ENCODE assay signal across 10 cellular contexts in the genomic region with DNA sequence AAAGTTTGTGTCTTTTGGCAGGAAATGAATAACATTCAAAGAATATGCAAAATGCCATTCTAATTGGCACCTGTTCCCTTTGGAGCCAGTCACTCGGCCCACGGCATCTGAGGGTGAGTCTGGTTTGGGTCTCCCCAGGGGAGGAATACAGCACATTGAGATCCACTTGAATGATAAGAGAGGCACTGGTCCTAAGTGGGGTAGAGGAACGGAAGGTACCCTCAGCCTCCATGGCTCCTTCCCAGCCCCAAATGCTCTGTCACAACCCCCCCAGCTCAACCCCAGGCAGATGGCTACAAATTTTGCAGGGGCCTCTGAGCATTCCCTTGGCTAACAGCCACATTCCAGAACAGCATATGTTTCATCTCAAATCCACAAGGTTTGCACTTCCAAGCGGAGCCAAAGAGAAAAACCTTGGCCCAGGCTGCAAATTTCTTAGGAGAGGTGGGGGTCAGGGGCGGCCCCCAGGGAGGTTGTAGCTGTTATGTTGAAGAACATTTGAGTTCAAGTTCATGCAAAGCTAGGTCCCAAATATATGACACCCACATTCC.
DNase-seq lines count a peak whose midpoint lies in the region; ATAC-seq and TF ChIP-seq lines count a peak whose summit lies in the region.
"Had no signal": no experiment of that assay in that cellular context is flagged by ENCODE, and none has a peak within 500 bp of the region (broad histone marks: within the 10 kb centered on the region; RNA-seq: fewer than 3 reads in every experiment).

No MANE protein-coding gene starts in this region.

- intact Hi-C loops in lower lobe of right lung (cut with DNase I): no loop called here
- intact Hi-C loops in thyroid gland (cut with DNase I): no loop called here

- 26% methylated on average over 5 of the region's 5 CpGs for WGBS in thyroid gland, 2 donors

- ATAC-seq in lower lobe of right lung (peak; percentile 37 to 45), GM21619 (IDR thresholded peaks at IDR 0.05; ENCODE audit: unreplicated experiment) (no peak), GM19467 (IDR thresholded peaks at IDR 0.05; ENCODE audit: unreplicated experiment) (no peak)

- peak overlapping the region; percentile 36 for H3K27ac ChIP-seq in lower lobe of right lung
- peak overlapping the region; percentile 90 to 96 (median 93) for H3K27ac ChIP-seq in thyroid gland
- H3K27ac ChIP-seq: 22Rv1 had no signal

- H3K9me3 ChIP-seq in lower lobe of right lung: no peaks in the 10 kb centered on the region
- H3K9me3 ChIP-seq in thyroid gland: no peaks in the 10 kb centered on the region

- DNase-seq in NCI-H2171 treated with DMSO at 0.1 percent for 48 hours (lab: John Stamatoyannopoulos, UW): peak; percentile 50
- DNase-seq in NCI-H2171 (lab: John Stamatoyannopoulos, UW): no peak
- peak; percentile 46 to 75 for DNase-seq in cerebellar nuclear complex (lab: John Stamatoyannopoulos, UW)
- DNase-seq in lower lobe of right lung: no peak
- peak; percentile 77 to 81 for DNase-seq in thyroid gland
- DNase-seq in GM13976 (ENCODE audit: low spot score): no peak
- DNase-seq: activated gamma-delta T cell treated with Interleukin-2 at 50 U/mL for 16 hours had no signal

- TF ChIP-seq POLR2A in thyroid gland (IDR thresholded peaks at IDR 0.05): peak in 1 of 2 donors; percentile 15

- H3K4me1 ChIP-seq in lower lobe of right lung (peaks cover 43% of the 10 kb centered on the region), thyroid gland (peaks cover 79 to 87% of the 10 kb centered on the region in 2 donors)

- in situ Hi-C loops in GM13976 (cut with MboI; ENCODE audit: low sequenced_read_pairs, unreplicated experiment): no loop called here

- TF ChIP-seq CTCF in lower lobe of right lung (IDR thresholded peaks at IDR 0.05) (no peak), thyroid gland (IDR thresholded peaks at IDR 0.05) (no peak), GM13976 (IDR thresholded peaks at IDR 0.05; ENCODE audit: borderline replicate concordance, control extremely low read depth, extremely low read depth, insufficient read depth, missing control alignments) (no peak)

- no peaks in the 10 kb centered on the region for H3K36me3 ChIP-seq in lower lobe of right lung
- no peaks in the 10 kb centered on the region for H3K36me3 ChIP-seq in thyroid gland

- H3K27me3 ChIP-seq in lower lobe of right lung (ENCODE audit: low read depth): no peaks in the 10 kb centered on the region
- H3K27me3 ChIP-seq in thyroid gland: no peaks in the 10 kb centered on the region

- no peak overlapping the region for H3K4me3 ChIP-seq in lower lobe of right lung
- no peak overlapping the region for H3K4me3 ChIP-seq in thyroid gland (replicated peaks in 1 of 3)

Comparison
In these comparisons a context has a peak if more than half of its experiments do, and no peak if none do; other contexts are left out.
1. DNase-seq: peak in NCI-H2171 treated with DMSO at 0.1 percent for 48 hours (single experiment), cerebellar nuclear complex (2 of 2) and thyroid gland (2 of 2); none in NCI-H2171 (single experiment), lower lobe of right lung (single experiment) and GM13976 (single experiment).
2. ATAC-seq: peak in lower lobe of right lung (2 of 2); none in GM21619 (single experiment) and GM19467 (single experiment).